1 cellular context compared by ENCODE assay signal in genomic region chr17:42750730-42751356, GRCh38.
TF ChIP-seq lines count a peak whose summit lies in the region.

No MANE protein-coding gene starts in this region.

TF ChIP-seq in K562, 482 proteins besides CTCF, POLR2A, EP300 and RAD21 (continued from another document):
- TF ChIP-seq ZNF639 (CRISPR knock-in tag; conservative IDR thresholded peaks at IDR 0.05 in 1 of 2, IDR thresholded peaks at IDR 0.05 in 1 of 2) (no peak), E2F6 (IDR thresholded peaks at IDR 0.05; ENCODE audit: borderline replicate concordance in 1 of 2, extremely low read depth in 1 of 2, insufficient read depth in 1 of 2, insufficient read length in 1 of 2, low read depth in 1 of 2, low read length in 1 of 2, poor library complexity in 1 of 2, severe bottlenecking in 1 of 2) (no peak), POLR2AphosphoS5 (IDR thresholded peaks at IDR 0.05; ENCODE audit: control insufficient read depth, insufficient read depth, low read depth, low read length) (peak; percentile 84), ZNF655 (CRISPR knock-in tag; IDR thresholded peaks at IDR 0.05) (no peak), XRCC5 (IDR thresholded peaks at IDR 0.05; ENCODE audit: low read depth, low read length) (no peak), ELK1 (CRISPR knock-in tag; IDR thresholded peaks at IDR 0.05) (no peak), ZNF232 (CRISPR knock-in tag; IDR thresholded peaks at IDR 0.05) (no peak), U2AF1 (optimal IDR thresholded peaks at IDR 0.05; ENCODE audit: low read depth, low read length) (no peak), BCL6 (CRISPR knock-in tag; IDR thresholded peaks at IDR 0.05) (no peak), ZNF444 (CRISPR knock-in tag; IDR thresholded peaks at IDR 0.05) (no peak), PHB2 (IDR thresholded peaks at IDR 0.05; ENCODE audit: low read depth) (peak; percentile 78), PPARD (CRISPR knock-in tag; IDR thresholded peaks at IDR 0.05) (no peak), GATA2 (CRISPR knock-in tag; IDR thresholded peaks at IDR 0.05) (peak; percentile 79; the same call in 1 of the 2 replicates), ZMIZ1 (IDR thresholded peaks at IDR 0.05; ENCODE audit: low read depth in 2 of 2, low read length in 2 of 2) (peak in 1 of 2 experiments; percentile 55; a peak in 1 of 4 replicates)
